Comparison of ENCODE assay signal across 9 cellular contexts in genomic region chrX:69133561-69134542, GRCh38. TPM values are rescaled to one million over a fixed set of nuclear protein-coding genes. Genes with fewer than 3 reads are reported as not detected.
DNase-seq lines count a peak whose midpoint lies in the region; ATAC-seq and TF ChIP-seq lines count a peak whose summit lies in the region.
"Had no signal": no experiment of that assay in that cellular context is flagged by ENCODE, and none has a peak within 500 bp of the region (broad histone marks: within the 10 kb centered on the region; RNA-seq: fewer than 3 reads in every experiment).

No MANE protein-coding gene starts in this region.

- H3K27ac Mint-ChIP-seq in endodermal cell: no peak overlapping the region

- H3K4me1 ChIP-seq in endodermal cell (ENCODE audit: control insufficient read depth, insufficient read depth, low read length) (no peaks in the 10 kb centered on the region), parathyroid adenoma (peaks cover 24% of the 10 kb centered on the region)

- H3K36me3 ChIP-seq in endodermal cell (ENCODE audit: control insufficient read depth, insufficient read depth, low read length) (no peaks in the 10 kb centered on the region), parathyroid adenoma (ENCODE audit: control insufficient read depth, insufficient read depth, low read length) (no peaks in the 10 kb centered on the region)

- H3K27me3 ChIP-seq in endodermal cell (ENCODE audit: control insufficient read depth, insufficient read depth, low read length, poor library complexity, severe bottlenecking) (peaks cover 8% of the 10 kb centered on the region), parathyroid adenoma (ENCODE audit: control insufficient read depth, insufficient read depth, low read length) (no peaks in the 10 kb centered on the region)

- H3K4me2 ChIP-seq in parathyroid adenoma (ENCODE audit: low read length): no peak overlapping the region

- H3K4me3 ChIP-seq in endodermal cell (ENCODE audit: low read length) (no peak overlapping the region), parathyroid adenoma (ENCODE audit: low read depth, low read length) (no peak overlapping the region)

- no peak overlapping the region for H3K9ac ChIP-seq in endodermal cell (ENCODE audit: extremely low read depth, low read length, poor library complexity, severe bottlenecking)
- no peak overlapping the region for H3K9ac ChIP-seq in parathyroid adenoma

- H3K9me3 ChIP-seq in endodermal cell (ENCODE audit: control insufficient read depth, low read length) (no peaks in the 10 kb centered on the region), parathyroid adenoma (ENCODE audit: control insufficient read depth, low read length) (no peaks in the 10 kb centered on the region)

- DNase-seq in NCI-H226 (peak; percentile 57), endodermal cell (peak; percentile 87)
- DNase-seq in stimulated activated CD4-positive, alpha-beta T cell treated with anti-CD3 and anti-CD28 coated beads, Interleukin-4, amount 100 ng/mL, for 24 hours: no peak
- no peak for DNase-seq in activated T-cell treated with anti-CD3 and anti-CD28 coated beads, Interleukin-2, amount 50 U/mL, for 48 hours
- DNase-seq in activated CD4-positive, CD25-positive, alpha-beta regulatory T cell (lab: John Stamatoyannopoulos, UW): no peak
- DNase-seq: naive B cell had no signal

- H2AFZ ChIP-seq in parathyroid adenoma: no peak overlapping the region

- peaks cover 13% of the 10 kb centered on the region for H3K27me3 Mint-ChIP-seq in endodermal cell (ENCODE audit: insufficient read depth)

- WGBS in endodermal cell (ENCODE audit: insufficient coverage in 1 of 2, insufficient read length in 1 of 2), 2 experiments: 41 to 93% methylated on average over 2 to 9 of the region's 9 CpGs

- no peak overlapping the region for H3K27ac ChIP-seq in endodermal cell (ENCODE audit: low read depth, low read length)
- H3K27ac ChIP-seq in parathyroid adenoma: no peak overlapping the region

- ATAC-seq in GM21786 (IDR thresholded peaks at IDR 0.05; ENCODE audit: unreplicated experiment): no peak

- H3K36me3 Mint-ChIP-seq in endodermal cell (ENCODE audit: low read depth): no peaks in the 10 kb centered on the region
- H3K36me3 Mint-ChIP-seq: naive B cell had no signal

- peak; percentile 33 for TF ChIP-seq CTCF in GM12873 (IDR thresholded peaks at IDR 0.05; ENCODE audit: insufficient read depth, low read depth, low read length, missing control alignments)
- TF ChIP-seq CTCF in endodermal cell (conservative IDR thresholded peaks at IDR 0.05): peak; percentile 81
- peak; percentile 63 for TF ChIP-seq CTCF in parathyroid adenoma (IDR thresholded peaks at IDR 0.05)

- H3K9me3 Mint-ChIP-seq in endodermal cell: peaks cover 43% of the 10 kb centered on the region
- H3K9me3 Mint-ChIP-seq: naive B cell had no signal

- peaks cover 4% of the 10 kb centered on the region for H3K4me1 Mint-ChIP-seq in endodermal cell

- H3K79me2 ChIP-seq in parathyroid adenoma: no peaks in the 10 kb centered on the region

- no peak overlapping the region for H3K4me3 Mint-ChIP-seq in endodermal cell
- H3K4me3 Mint-ChIP-seq: naive B cell had no signal

RNA-seq across cellular contexts. Expression of gene PJA1, which starts 31.4 kb away (rescaled TPM):
- total RNA-seq in endodermal cell: 10 to 100 TPM; 32.0 to 32.6 TPM
- 56.6 TPM for polyA plus RNA-seq in endodermal cell (2013, experiment 1 of 2)
- polyA plus RNA-seq in endodermal cell (2013, experiment 2 of 2): 53.0 TPM

Comparison
In these comparisons a context has a peak if more than half of its experiments do, and no peak if none do; other contexts are left out.
1. DNase-seq: peak in NCI-H226 (single experiment) and endodermal cell (single experiment); none in stimulated activated CD4-positive, alpha-beta T cell treated with anti-CD3 and anti-CD28 coated beads, Interleukin-4, amount 100 ng/mL, for 24 hours (single experiment), activated T-cell treated with anti-CD3 and anti-CD28 coated beads, Interleukin-2, amount 50 U/mL, for 48 hours (0 of 2) and activated CD4-positive, CD25-positive, alpha-beta regulatory T cell (0 of 4).
2. Peak in every context shown above with its lines, with median percentiles within 50 percentile points of each other: CTCF ChIP-seq.